Comparison of ENCODE assay signal across 32 cellular contexts in the genomic region with DNA sequence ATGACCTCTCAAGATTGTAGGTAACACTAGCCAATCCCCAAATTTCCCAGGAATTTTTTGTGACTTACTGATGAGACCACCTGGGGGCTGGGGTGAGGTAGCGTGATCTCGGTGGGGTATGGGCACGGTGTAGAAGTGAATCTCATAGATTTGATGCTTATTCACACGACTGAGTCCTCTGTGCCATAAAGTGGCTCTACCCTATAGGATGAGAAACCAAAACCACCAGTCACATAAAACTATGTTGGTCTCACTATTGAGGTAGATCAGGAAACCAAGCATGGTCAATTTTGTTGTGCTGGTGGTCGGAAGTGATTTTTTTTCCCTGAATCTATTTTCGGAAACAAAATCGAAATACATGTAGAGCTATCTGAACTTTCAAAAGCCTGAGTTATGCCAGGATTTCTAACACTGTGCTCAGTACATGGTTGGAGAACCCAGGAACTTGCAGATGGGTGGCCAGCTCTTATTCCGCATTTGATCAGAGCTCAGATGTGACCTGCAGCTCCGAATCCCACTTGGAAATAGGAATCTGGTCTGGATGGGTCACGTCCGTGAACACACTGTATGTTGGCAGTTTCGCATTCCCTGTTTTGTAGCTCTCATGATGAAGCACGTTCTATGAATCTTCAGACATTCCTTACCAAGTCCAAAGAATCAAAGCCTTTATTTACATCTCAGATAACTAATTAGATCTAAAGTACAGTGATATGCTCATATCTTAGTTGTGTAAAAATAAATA.
"Had no signal": no experiment of that assay in that cellular context is flagged by ENCODE, and none has a peak within 500 bp of the region (broad histone marks: within the 10 kb centered on the region; RNA-seq: fewer than 3 reads in every experiment).

No MANE protein-coding gene starts in this region.

- H3K27me3 ChIP-seq: brain microvascular endothelial cell, Peyer's patch, SJSA1 had no signal

- DNase-seq: activated CD4-positive, alpha-beta T cell treated with anti-CD3 and anti-CD28 coated beads for 36 hours; activated CD4-positive, alpha-beta T cell treated with anti-CD3 and anti-CD28 coated beads, Interleukin-2, amount 10 ng/mL, durations not matched to agents 7 days and 5 days; activated CD4-positive, alpha-beta T cell treated with anti-CD3 and anti-CD28 coated beads, Interleukin-2, amount 50 U/mL, for 48 hours; activated CD8-positive, alpha-beta memory T cell treated with anti-CD3 and anti-CD28 coated beads, Interleukin-2, amount 50 U/mL, for 4 hours; activated gamma-delta T cell treated with Interleukin-2 at 50 U/mL for 16 hours; activated naive CD4-positive, alpha-beta T cell treated with anti-CD3 and anti-CD28 coated beads for 36 hours; activated naive CD8-positive, alpha-beta T cell treated with anti-CD3 and anti-CD28 coated beads, Interleukin-2, amount 50 U/mL, for 24 hours; activated T-cell treated with anti-CD3 and anti-CD28 coated beads for 4 hours; activated T-cell treated with anti-CD3 and anti-CD28 coated beads, Interleukin-2, amount 50 U/mL, for 4 hours; anterior cingulate cortex; brain microvascular endothelial cell; central memory CD4-positive, alpha-beta T cell; MM.1S; NCI-H1092; NCI-H1436 treated with DMSO at 0.1 percent for 48 hours; NCI-H1694 treated with DMSO at 0.1 percent for 48 hours; NCI-H2029; NCI-H345; NCI-H524 treated with DMSO at 0.1 percent for 48 hours; NK-92 treated with Interleukin-12 subunit alpha and Interleukin-12 subunit beta, amount 100 ng/mL, for 24 hours; PC-3; Peyer's patch; RPMI8226; SHP77 treated with DMSO at 0.1 percent for 48 hours; SK-N-SH had no signal

- H3K4me3 ChIP-seq: Peyer's patch, SJSA1 had no signal

- H3K9me2 ChIP-seq: SK-N-SH had no signal

- H3K36me3 Mint-ChIP-seq: activated naive CD8-positive, alpha-beta T cell; WTC11 had no signal

- H3K27ac ChIP-seq: brain microvascular endothelial cell, SJSA1 had no signal

- H3K4me2 ChIP-seq: SK-N-SH had no signal

- H3K27me3 Mint-ChIP-seq: activated CD4-positive, alpha-beta T cell treated with anti-CD3 and anti-CD28 coated beads for 36 hours had no signal

- H3K36me3 ChIP-seq: brain microvascular endothelial cell, Peyer's patch, SJSA1 had no signal

- H3K9ac ChIP-seq: SK-N-SH had no signal

- H3K9me3 ChIP-seq: Peyer's patch, SJSA1, SK-N-SH had no signal

- H3K27ac Mint-ChIP-seq: activated CD4-positive, alpha-beta T cell treated with anti-CD3 and anti-CD28 coated beads for 36 hours; activated CD4-positive, alpha-beta T cell treated with anti-CD3 and anti-CD28 coated beads, Interleukin-2, amount 10 ng/mL, durations not matched to agents 7 days and 5 days; activated naive CD4-positive, alpha-beta T cell treated with anti-CD3 and anti-CD28 coated beads for 36 hours; activated naive CD8-positive, alpha-beta T cell; activated naive CD8-positive, alpha-beta T cell treated with anti-CD3 and anti-CD28 coated beads, Interleukin-2, amount 50 U/mL, for 24 hours; T-helper 1 cell treated with Interleukin-12 subunit alpha and Interleukin-12 subunit beta and Interleukin-4 antibody, amounts not matched to agents 30 μg/mL and 1 μg/mL, for 36 hours; T-helper 2 cell treated with Interferon-gamma antibody and Interleukin-4, amounts not matched to agents 5 μg/mL and 100 μg/mL, for 36 hours; WTC11 had no signal

- H3K4me1 Mint-ChIP-seq: activated CD4-positive, alpha-beta T cell treated with anti-CD3 and anti-CD28 coated beads for 36 hours; activated CD4-positive, alpha-beta T cell treated with anti-CD3 and anti-CD28 coated beads, Interleukin-2, amount 10 ng/mL, durations not matched to agents 7 days and 5 days; WTC11 had no signal

- H3K4me3 Mint-ChIP-seq: activated CD4-positive, alpha-beta T cell treated with anti-CD3 and anti-CD28 coated beads for 36 hours; activated CD4-positive, alpha-beta T cell treated with anti-CD3 and anti-CD28 coated beads, Interleukin-2, amount 10 ng/mL, durations not matched to agents 7 days and 5 days; activated naive CD4-positive, alpha-beta T cell treated with anti-CD3 and anti-CD28 coated beads for 36 hours; activated naive CD8-positive, alpha-beta T cell; activated naive CD8-positive, alpha-beta T cell treated with anti-CD3 and anti-CD28 coated beads, Interleukin-2, amount 50 U/mL, for 24 hours; activated T-cell treated with anti-CD3 and anti-CD28 coated beads, Interleukin-2, amount 50 U/mL, for 4 hours; activated T-helper 1 cell treated with anti-CD3 and anti-CD28 coated beads, Interleukin-12 subunit alpha, Interleukin-12 subunit beta, Interleukin-2, Interleukin-4 antibody, amounts not matched to agents 30 ng/mL and 10 ng/mL and 1 ng/mL, durations not matched to agents 14 hours and 24 hours and 36 hours; T-helper 1 cell treated with Interleukin-12 subunit alpha and Interleukin-12 subunit beta and Interleukin-4 antibody, amounts not matched to agents 30 μg/mL and 1 μg/mL, for 36 hours; T-helper 2 cell treated with Interferon-gamma antibody and Interleukin-4, amounts not matched to agents 5 μg/mL and 100 μg/mL, for 36 hours; WTC11 had no signal

- ATAC-seq: activated CD4-positive, alpha-beta T cell treated with anti-CD3 and anti-CD28 coated beads for 36 hours; activated CD4-positive, CD25-positive, alpha-beta regulatory T cell treated with anti-CD3 and anti-CD28 coated beads, Interleukin-2, amount 50 U/mL, for 24 hours; activated naive CD8-positive, alpha-beta T cell treated with anti-CD3 and anti-CD28 coated beads, Interleukin-2, amount 50 U/mL, for 24 hours; activated T-cell treated with anti-CD3 and anti-CD28 coated beads, Interleukin-2, amount 50 U/mL, for 4 hours; PC-3; WTC11 had no signal

- H3K9me3 Mint-ChIP-seq: activated naive CD4-positive, alpha-beta T cell treated with anti-CD3 and anti-CD28 coated beads for 36 hours; activated naive CD8-positive, alpha-beta T cell treated with anti-CD3 and anti-CD28 coated beads, Interleukin-2, amount 50 U/mL, for 24 hours; activated T-cell treated with anti-CD3 and anti-CD28 coated beads, Interleukin-2, amount 50 U/mL, for 4 hours; T-helper 2 cell treated with Interferon-gamma antibody and Interleukin-4, amounts not matched to agents 5 μg/mL and 100 μg/mL, for 36 hours; WTC11 had no signal
